ENCODE assay signal across 1 cellular context in genomic region chr17:63493411-63493810, GRCh38.
TF ChIP-seq lines count a peak whose summit lies in the region.

No MANE protein-coding gene starts in this region.

TF ChIP-seq in IMR-90, 13 proteins besides CTCF, POLR2A, EP300 and RAD21:
- TF ChIP-seq RFX5 (IDR thresholded peaks at IDR 0.05; ENCODE audit: low read depth, low read length) (no peak), RCOR1 (IDR thresholded peaks at IDR 0.05; ENCODE audit: insufficient replicate concordance, low read length) (no peak), CEBPB (IDR thresholded peaks at IDR 0.05; ENCODE audit: low read depth, low read length) (no peak), FOS (IDR thresholded peaks at IDR 0.05; ENCODE audit: low read depth, low read length) (no peak), MXI1 (IDR thresholded peaks at IDR 0.05; ENCODE audit: borderline replicate concordance, low read depth, low read length) (no peak), NFE2L2 (IDR thresholded peaks at IDR 0.05; ENCODE audit: low read depth, low read length) (no peak), ELK1 (IDR thresholded peaks at IDR 0.05; ENCODE audit: borderline replicate concordance, low read depth, low read length) (no peak), BHLHE40 (IDR thresholded peaks at IDR 0.05; ENCODE audit: low read depth, low read length) (no peak), MAFK (IDR thresholded peaks at IDR 0.05; ENCODE audit: low read depth, low read length) (no peak)
